In genomic region chr4:122584517-122584916, GRCh38 we compare ENCODE assay signal across 8 cellular contexts. TPM values are rescaled to one million over a fixed set of nuclear protein-coding genes. Genes with fewer than 3 reads are reported as not detected.
DNase-seq lines count a peak whose midpoint lies in the region; ATAC-seq, FAIRE-seq and TF ChIP-seq lines count a peak whose summit lies in the region.

No MANE protein-coding gene starts in this region.

- H3K4me1 Mint-ChIP-seq in activated naive CD4-positive, alpha-beta T cell treated with anti-CD3 and anti-CD28 coated beads, Interleukin-2, amount 50 U/mL, for 24 hours: peaks cover 52% of the 10 kb centered on the region

- no peaks in the 10 kb centered on the region for H3K27me3 Mint-ChIP-seq in activated naive CD4-positive, alpha-beta T cell treated with anti-CD3 and anti-CD28 coated beads, Interleukin-2, amount 50 U/mL, for 24 hours

- intact Hi-C loops in uterus (cut with DNase I; ENCODE audit: low total_unique reads): no loop called here

- no peak for FAIRE-seq in GM19239 (lab: Jason Lieb, UNC)

- peaks cover 4% of the 10 kb centered on the region for H3K9me3 Mint-ChIP-seq in activated naive CD4-positive, alpha-beta T cell treated with anti-CD3 and anti-CD28 coated beads, Interleukin-2, amount 50 U/mL, for 24 hours

- no peak for TF ChIP-seq CTCF in uterus (IDR thresholded peaks at IDR 0.05)

- no peak for TF ChIP-seq POLR2A in uterus (IDR thresholded peaks at IDR 0.05)

- peak overlapping the region; percentile 85 for H3K4me3 Mint-ChIP-seq in activated naive CD4-positive, alpha-beta T cell treated with anti-CD3 and anti-CD28 coated beads, Interleukin-2, amount 50 U/mL, for 24 hours

- H3K27me3 ChIP-seq in uterus: no peaks in the 10 kb centered on the region

- no peak for ATAC-seq in GM18519 (IDR thresholded peaks at IDR 0.05; ENCODE audit: low FRiP score, unreplicated experiment)

- no peak overlapping the region for H3K4me3 ChIP-seq in uterus

- H3K27ac Mint-ChIP-seq in activated naive CD4-positive, alpha-beta T cell treated with anti-CD3 and anti-CD28 coated beads, Interleukin-2, amount 50 U/mL, for 24 hours: peak overlapping the region; percentile 99

- H3K4me1 ChIP-seq in uterus: peaks cover 0 to 8% of the 10 kb centered on the region in 2 donors

- no peak for DNase-seq in activated naive CD4-positive, alpha-beta T cell treated with anti-CD3 and anti-CD28 coated beads, Interleukin-2, amount 50 U/mL, for 16 hours
- DNase-seq in NCI-H226: peak; percentile 52
- DNase-seq in epithelial cell of prostate (ENCODE audit: low read depth, low spot score): peak; percentile 34
- DNase-seq in uterus: no peak
- no peak for DNase-seq in GM19238 (ENCODE audit: insufficient read length, low spot score)
- DNase-seq in GM19239 (ENCODE audit: insufficient read length, low spot score): no peak

- no peaks in the 10 kb centered on the region for H3K9me3 ChIP-seq in uterus

- H3K36me3 ChIP-seq in uterus: no peaks in the 10 kb centered on the region

- H3K27ac ChIP-seq in epithelial cell of prostate (peak overlapping the region; percentile 8), uterus (peak overlapping the region; percentile 48 to 73)

- H3K36me3 Mint-ChIP-seq in activated naive CD4-positive, alpha-beta T cell treated with anti-CD3 and anti-CD28 coated beads, Interleukin-2, amount 50 U/mL, for 24 hours: no peaks in the 10 kb centered on the region

RNA-seq across cellular contexts. Expression of gene IL21, which starts 36.3 kb away (rescaled TPM):
- total RNA-seq in uterus: not detected

Comparison
In these comparisons a context has a peak if more than half of its experiments do, and no peak if none do; other contexts are left out.
1. DNase-seq: peak in NCI-H226 (single experiment) and epithelial cell of prostate (single experiment); none in activated naive CD4-positive, alpha-beta T cell treated with anti-CD3 and anti-CD28 coated beads, Interleukin-2, amount 50 U/mL, for 16 hours (single experiment), uterus (0 of 2), GM19238 (single experiment) and GM19239 (single experiment).